Comparison of ENCODE assay signal across 13 cellular contexts in the genomic region with DNA sequence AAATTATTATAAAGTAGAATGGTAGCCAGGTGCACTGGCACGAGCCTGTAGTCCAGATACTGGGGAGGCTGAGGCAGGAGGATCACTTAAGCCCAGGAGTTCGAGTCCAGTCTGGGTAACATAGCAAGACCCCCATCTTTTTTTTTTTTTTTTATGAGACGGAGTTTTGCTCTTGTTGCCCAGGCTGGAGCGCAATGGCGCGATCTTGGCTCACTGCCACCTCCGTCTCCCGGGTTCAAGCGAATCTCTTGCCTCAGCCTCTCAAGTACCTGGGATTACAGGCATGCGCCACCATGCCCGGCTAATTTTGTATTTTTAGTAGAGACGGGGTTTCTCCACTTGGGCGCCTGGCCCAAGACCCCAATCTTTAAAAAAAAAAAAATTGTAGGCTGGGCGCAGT. TPM values are rescaled to one million over a fixed set of nuclear protein-coding genes. Genes with fewer than 3 reads are reported as not detected.
"Had no signal": no experiment of that assay in that cellular context is flagged by ENCODE, and none has a peak within 500 bp of the region (broad histone marks: within the 10 kb centered on the region; RNA-seq: fewer than 3 reads in every experiment).

No MANE protein-coding gene starts in this region.

RNA-seq across cellular contexts. Expression of gene CKM, which starts 10.4 kb away (rescaled TPM):
- total RNA-seq: activated CD4-positive, alpha-beta memory T cell treated with anti-CD3 and anti-CD28 coated beads, Interleukin-2, amount 10 ng/mL, durations not matched to agents 7 days and 5 days; activated CD4-positive, alpha-beta T cell treated with anti-CD3 and anti-CD28 coated beads for 36 hours; activated CD4-positive, alpha-beta T cell treated with anti-CD3 and anti-CD28 coated beads, Interleukin-2, amount 10 ng/mL, durations not matched to agents 7 days and 5 days; activated CD8-positive, alpha-beta memory T cell treated with anti-CD3 and anti-CD28 coated beads, Interleukin-2, amount 10 ng/mL, durations not matched to agents 7 days and 5 days; activated CD8-positive, alpha-beta T cell treated with anti-CD3 and anti-CD28 coated beads, Interleukin-2, amount 10 ng/mL, durations not matched to agents 7 days and 5 days; activated naive CD8-positive, alpha-beta T cell treated with anti-CD3 and anti-CD28 coated beads, Interleukin-2, amount 10 ng/mL, durations not matched to agents 7 days and 5 days; activated T-helper 2 cell treated with anti-CD3 and anti-CD28 coated beads, Interferon-gamma antibody, Interleukin-2, Interleukin-4, amounts not matched to agents 10 μg/mL and 5 μg/mL and 100 μg/mL, durations not matched to agents 14 hours and 24 hours and 36 hours; ascending aorta; T-cell; T-helper 1 cell treated with Interleukin-12 subunit alpha and Interleukin-12 subunit beta and Interleukin-4 antibody, amounts not matched to agents 30 ng/mL and 1 ng/mL, for 36 hours; T-helper 17 cell; T-helper 2 cell treated with Interferon-gamma antibody and Interleukin-4, amounts not matched to agents 100 ng/mL and 5 ng/mL, for 36 hours; WTC11 had no signal

RNA-seq across cellular contexts. Expression of gene KLC3, which starts 28.3 kb away (rescaled TPM):
- total RNA-seq: activated CD4-positive, alpha-beta memory T cell treated with anti-CD3 and anti-CD28 coated beads, Interleukin-2, amount 10 ng/mL, durations not matched to agents 7 days and 5 days; activated CD4-positive, alpha-beta T cell treated with anti-CD3 and anti-CD28 coated beads, Interleukin-2, amount 10 ng/mL, durations not matched to agents 7 days and 5 days; activated CD8-positive, alpha-beta memory T cell treated with anti-CD3 and anti-CD28 coated beads, Interleukin-2, amount 10 ng/mL, durations not matched to agents 7 days and 5 days; activated CD8-positive, alpha-beta T cell treated with anti-CD3 and anti-CD28 coated beads, Interleukin-2, amount 10 ng/mL, durations not matched to agents 7 days and 5 days; activated naive CD8-positive, alpha-beta T cell treated with anti-CD3 and anti-CD28 coated beads, Interleukin-2, amount 10 ng/mL, durations not matched to agents 7 days and 5 days; activated T-helper 2 cell treated with anti-CD3 and anti-CD28 coated beads, Interferon-gamma antibody, Interleukin-2, Interleukin-4, amounts not matched to agents 10 μg/mL and 5 μg/mL and 100 μg/mL, durations not matched to agents 14 hours and 24 hours and 36 hours; ascending aorta; T-helper 1 cell treated with Interleukin-12 subunit alpha and Interleukin-12 subunit beta and Interleukin-4 antibody, amounts not matched to agents 30 ng/mL and 1 ng/mL, for 36 hours; T-helper 17 cell; T-helper 2 cell treated with Interferon-gamma antibody and Interleukin-4, amounts not matched to agents 100 ng/mL and 5 ng/mL, for 36 hours had no signal
